ENCODE assay signal across 32 cellular contexts in genomic region chr2:1099418-1099817, GRCh38.
"Had no signal": no experiment of that assay in that cellular context is flagged by ENCODE, and none has a peak within 500 bp of the region (broad histone marks: within the 10 kb centered on the region; RNA-seq: fewer than 3 reads in every experiment).

No MANE protein-coding gene starts in this region.

- H3K4me3 Mint-ChIP-seq: activated CD4-positive, alpha-beta memory T cell treated with anti-CD3 and anti-CD28 coated beads, Interleukin-2, amount 10 ng/mL, durations not matched to agents 7 days and 5 days; activated CD4-positive, alpha-beta T cell treated with anti-CD3 and anti-CD28 coated beads for 36 hours; activated CD4-positive, alpha-beta T cell treated with anti-CD3 and anti-CD28 coated beads, Interleukin-2, amount 10 ng/mL, durations not matched to agents 7 days and 5 days; activated naive CD4-positive, alpha-beta T cell treated with anti-CD3 and anti-CD28 coated beads, Interleukin-2, amount 10 ng/mL, durations not matched to agents 7 days and 5 days; activated T-cell treated with anti-CD3 and anti-CD28 coated beads, Interleukin-2, amount 50 U/mL, for 24 hours; activated T-cell treated with anti-CD3 and anti-CD28 coated beads, Interleukin-2, amount 50 U/mL, for 72 hours; effector memory CD8-positive, alpha-beta T cell; T-helper 17 cell; T-helper 2 cell treated with Interferon-gamma antibody and Interleukin-4, amounts not matched to agents 5 μg/mL and 100 μg/mL, for 36 hours had no signal

- H3K4me1 Mint-ChIP-seq: activated CD4-positive, alpha-beta T cell treated with anti-CD3 and anti-CD28 coated beads, Interleukin-2, amount 10 ng/mL, durations not matched to agents 7 days and 5 days; activated naive CD4-positive, alpha-beta T cell treated with anti-CD3 and anti-CD28 coated beads, Interleukin-2, amount 10 ng/mL, durations not matched to agents 7 days and 5 days had no signal

- ATAC-seq: activated CD4-positive, alpha-beta T cell treated with anti-CD3 and anti-CD28 coated beads for 36 hours; activated naive CD4-positive, alpha-beta T cell treated with anti-CD3 and anti-CD28 coated beads, Interleukin-2, amount 50 U/mL, for 72 hours; activated T-cell treated with anti-CD3 and anti-CD28 coated beads, Interleukin-2, amount 50 U/mL, for 72 hours; body of pancreas; effector memory CD8-positive, alpha-beta T cell; foreskin keratinocyte; gastrocnemius medialis; T-helper 17 cell had no signal

- H3K9me3 ChIP-seq: adrenal gland, body of pancreas, esophagus muscularis mucosa, gastrocnemius medialis had no signal

- H3K27me3 Mint-ChIP-seq: activated CD4-positive, alpha-beta memory T cell treated with anti-CD3 and anti-CD28 coated beads, Interleukin-2, amount 10 ng/mL, durations not matched to agents 7 days and 5 days; activated CD4-positive, alpha-beta T cell treated with anti-CD3 and anti-CD28 coated beads for 36 hours; activated CD4-positive, alpha-beta T cell treated with anti-CD3 and anti-CD28 coated beads, Interleukin-2, amount 10 ng/mL, durations not matched to agents 7 days and 5 days; activated naive CD4-positive, alpha-beta T cell treated with anti-CD3 and anti-CD28 coated beads, Interleukin-2, amount 10 ng/mL, durations not matched to agents 7 days and 5 days; activated T-cell treated with anti-CD3 and anti-CD28 coated beads, Interleukin-2, amount 50 U/mL, for 24 hours; T-helper 17 cell had no signal

- H3K27me3 ChIP-seq: adrenal gland, body of pancreas, esophagus muscularis mucosa, foreskin keratinocyte, gastrocnemius medialis had no signal

- DNase-seq: activated CD4-positive, alpha-beta memory T cell treated with anti-CD3 and anti-CD28 coated beads, Interleukin-2, amount 10 ng/mL, durations not matched to agents 7 days and 5 days; activated CD4-positive, alpha-beta T cell treated with anti-CD3 and anti-CD28 coated beads for 36 hours; activated CD4-positive, alpha-beta T cell treated with anti-CD3 and anti-CD28 coated beads, Interleukin-2, amount 10 ng/mL, durations not matched to agents 7 days and 5 days; activated CD4-positive, alpha-beta T cell treated with anti-CD3 and anti-CD28 coated beads, Interleukin-2, amount 50 U/mL, for 4 hours; activated CD4-positive, CD25-positive, alpha-beta regulatory T cell; activated CD4-positive, CD25-positive, alpha-beta regulatory T cell treated with anti-CD3 and anti-CD28 coated beads, Interleukin-2, amount 50 U/mL, for 72 hours; activated CD8-positive, alpha-beta memory T cell treated with anti-CD3 and anti-CD28 coated beads, Interleukin-2, amount 50 U/mL, for 48 hours; activated gamma-delta T cell; activated naive CD4-positive, alpha-beta T cell; activated naive CD4-positive, alpha-beta T cell treated with anti-CD3 and anti-CD28 coated beads, Interleukin-2, amount 10 ng/mL, durations not matched to agents 7 days and 5 days; activated T-cell treated with anti-CD3 and anti-CD28 coated beads for 4 hours; activated T-cell treated with anti-CD3 and anti-CD28 coated beads, Interleukin-2, amount 50 U/mL, for 24 hours; activated T-cell treated with anti-CD3 and anti-CD28 coated beads, Interleukin-2, amount 50 U/mL, for 72 hours; adrenal gland; amygdala; aorta; body of pancreas; caudate nucleus; cortex of kidney; dermis blood vessel endothelial cell; effector CD4-positive, alpha-beta T cell; effector memory CD8-positive, alpha-beta T cell; erythroblast; foreskin keratinocyte; gastrocnemius medialis; glutamatergic neuron; T-helper 1 cell; T-helper 17 cell; T1000 had no signal

- H3K9me3 Mint-ChIP-seq: activated CD4-positive, alpha-beta memory T cell treated with anti-CD3 and anti-CD28 coated beads, Interleukin-2, amount 10 ng/mL, durations not matched to agents 7 days and 5 days; activated CD4-positive, alpha-beta T cell treated with anti-CD3 and anti-CD28 coated beads, Interleukin-2, amount 10 ng/mL, durations not matched to agents 7 days and 5 days; activated naive CD4-positive, alpha-beta T cell treated with anti-CD3 and anti-CD28 coated beads, Interleukin-2, amount 10 ng/mL, durations not matched to agents 7 days and 5 days; activated naive CD4-positive, alpha-beta T cell treated with anti-CD3 and anti-CD28 coated beads, Interleukin-2, amount 50 U/mL, for 72 hours; activated T-cell treated with anti-CD3 and anti-CD28 coated beads, Interleukin-2, amount 50 U/mL, for 24 hours; activated T-cell treated with anti-CD3 and anti-CD28 coated beads, Interleukin-2, amount 50 U/mL, for 72 hours; effector memory CD8-positive, alpha-beta T cell; T-helper 2 cell treated with Interferon-gamma antibody and Interleukin-4, amounts not matched to agents 5 μg/mL and 100 μg/mL, for 36 hours had no signal

- H3K27ac Mint-ChIP-seq: activated CD4-positive, alpha-beta memory T cell treated with anti-CD3 and anti-CD28 coated beads, Interleukin-2, amount 10 ng/mL, durations not matched to agents 7 days and 5 days; activated CD4-positive, alpha-beta T cell treated with anti-CD3 and anti-CD28 coated beads for 36 hours; activated CD4-positive, alpha-beta T cell treated with anti-CD3 and anti-CD28 coated beads, Interleukin-2, amount 10 ng/mL, durations not matched to agents 7 days and 5 days; activated naive CD4-positive, alpha-beta T cell treated with anti-CD3 and anti-CD28 coated beads, Interleukin-2, amount 10 ng/mL, durations not matched to agents 7 days and 5 days; activated naive CD4-positive, alpha-beta T cell treated with anti-CD3 and anti-CD28 coated beads, Interleukin-2, amount 50 U/mL, for 72 hours; activated T-cell treated with anti-CD3 and anti-CD28 coated beads, Interleukin-2, amount 50 U/mL, for 24 hours; activated T-cell treated with anti-CD3 and anti-CD28 coated beads, Interleukin-2, amount 50 U/mL, for 72 hours; effector memory CD8-positive, alpha-beta T cell; T-helper 17 cell; T-helper 2 cell treated with Interferon-gamma antibody and Interleukin-4, amounts not matched to agents 5 μg/mL and 100 μg/mL, for 36 hours had no signal

- H3K36me3 Mint-ChIP-seq: activated naive CD4-positive, alpha-beta T cell treated with anti-CD3 and anti-CD28 coated beads, Interleukin-2, amount 10 ng/mL, durations not matched to agents 7 days and 5 days; activated naive CD4-positive, alpha-beta T cell treated with anti-CD3 and anti-CD28 coated beads, Interleukin-2, amount 50 U/mL, for 72 hours had no signal

- H3K36me3 ChIP-seq: adrenal gland, esophagus muscularis mucosa, gastrocnemius medialis had no signal

- H3K27ac ChIP-seq: adrenal gland, body of pancreas, esophagus muscularis mucosa, foreskin keratinocyte, gastrocnemius medialis had no signal

- H3K4me3 ChIP-seq: adrenal gland, body of pancreas, esophagus muscularis mucosa, gastrocnemius medialis had no signal
